Comparison of ENCODE assay signal across 3 cellular contexts in the genomic region with DNA sequence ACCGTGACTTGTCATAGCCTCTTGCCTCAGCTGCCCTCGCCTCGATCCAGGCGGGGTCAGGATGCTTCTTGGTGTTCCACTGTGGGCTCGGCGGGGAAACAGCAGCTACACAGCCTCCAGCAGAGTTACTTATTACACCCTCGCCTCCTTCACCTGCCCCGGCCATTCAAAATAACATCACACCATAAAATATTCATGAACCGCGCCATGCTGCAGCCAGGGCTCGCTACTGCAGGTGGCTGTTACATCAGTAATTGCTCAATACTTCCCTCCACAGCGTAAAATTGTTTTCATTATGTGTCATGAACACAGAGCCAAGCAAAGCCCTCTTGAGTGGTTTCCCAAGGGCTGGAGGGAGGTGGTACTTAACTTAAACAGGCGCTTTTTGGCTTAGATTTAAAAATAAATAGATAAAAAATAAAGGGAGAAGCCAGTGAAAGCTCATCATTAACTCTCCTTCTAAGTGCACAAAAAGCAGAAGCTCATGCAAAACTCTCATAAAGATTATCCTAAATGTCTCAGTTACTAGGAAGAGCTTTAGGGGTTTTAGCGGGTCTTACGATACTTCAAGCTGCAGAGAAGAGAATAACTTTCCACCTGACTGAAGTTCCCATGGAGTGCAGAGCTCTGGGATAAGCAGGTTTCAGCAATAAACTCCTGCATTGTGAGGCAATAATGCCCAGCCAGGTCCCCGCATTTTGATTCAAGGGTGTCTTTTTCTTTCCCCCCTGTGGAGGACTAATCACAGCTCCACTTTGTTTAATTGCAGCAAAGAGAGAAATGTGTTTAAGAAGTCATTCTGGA.
TF ChIP-seq lines count a peak whose summit lies in the region.

No MANE protein-coding gene starts in this region.

TF ChIP-seq in GM23338, 12 proteins besides CTCF, POLR2A, EP300 and RAD21 (continues in another document):
- TF ChIP-seq, protein P1, sequence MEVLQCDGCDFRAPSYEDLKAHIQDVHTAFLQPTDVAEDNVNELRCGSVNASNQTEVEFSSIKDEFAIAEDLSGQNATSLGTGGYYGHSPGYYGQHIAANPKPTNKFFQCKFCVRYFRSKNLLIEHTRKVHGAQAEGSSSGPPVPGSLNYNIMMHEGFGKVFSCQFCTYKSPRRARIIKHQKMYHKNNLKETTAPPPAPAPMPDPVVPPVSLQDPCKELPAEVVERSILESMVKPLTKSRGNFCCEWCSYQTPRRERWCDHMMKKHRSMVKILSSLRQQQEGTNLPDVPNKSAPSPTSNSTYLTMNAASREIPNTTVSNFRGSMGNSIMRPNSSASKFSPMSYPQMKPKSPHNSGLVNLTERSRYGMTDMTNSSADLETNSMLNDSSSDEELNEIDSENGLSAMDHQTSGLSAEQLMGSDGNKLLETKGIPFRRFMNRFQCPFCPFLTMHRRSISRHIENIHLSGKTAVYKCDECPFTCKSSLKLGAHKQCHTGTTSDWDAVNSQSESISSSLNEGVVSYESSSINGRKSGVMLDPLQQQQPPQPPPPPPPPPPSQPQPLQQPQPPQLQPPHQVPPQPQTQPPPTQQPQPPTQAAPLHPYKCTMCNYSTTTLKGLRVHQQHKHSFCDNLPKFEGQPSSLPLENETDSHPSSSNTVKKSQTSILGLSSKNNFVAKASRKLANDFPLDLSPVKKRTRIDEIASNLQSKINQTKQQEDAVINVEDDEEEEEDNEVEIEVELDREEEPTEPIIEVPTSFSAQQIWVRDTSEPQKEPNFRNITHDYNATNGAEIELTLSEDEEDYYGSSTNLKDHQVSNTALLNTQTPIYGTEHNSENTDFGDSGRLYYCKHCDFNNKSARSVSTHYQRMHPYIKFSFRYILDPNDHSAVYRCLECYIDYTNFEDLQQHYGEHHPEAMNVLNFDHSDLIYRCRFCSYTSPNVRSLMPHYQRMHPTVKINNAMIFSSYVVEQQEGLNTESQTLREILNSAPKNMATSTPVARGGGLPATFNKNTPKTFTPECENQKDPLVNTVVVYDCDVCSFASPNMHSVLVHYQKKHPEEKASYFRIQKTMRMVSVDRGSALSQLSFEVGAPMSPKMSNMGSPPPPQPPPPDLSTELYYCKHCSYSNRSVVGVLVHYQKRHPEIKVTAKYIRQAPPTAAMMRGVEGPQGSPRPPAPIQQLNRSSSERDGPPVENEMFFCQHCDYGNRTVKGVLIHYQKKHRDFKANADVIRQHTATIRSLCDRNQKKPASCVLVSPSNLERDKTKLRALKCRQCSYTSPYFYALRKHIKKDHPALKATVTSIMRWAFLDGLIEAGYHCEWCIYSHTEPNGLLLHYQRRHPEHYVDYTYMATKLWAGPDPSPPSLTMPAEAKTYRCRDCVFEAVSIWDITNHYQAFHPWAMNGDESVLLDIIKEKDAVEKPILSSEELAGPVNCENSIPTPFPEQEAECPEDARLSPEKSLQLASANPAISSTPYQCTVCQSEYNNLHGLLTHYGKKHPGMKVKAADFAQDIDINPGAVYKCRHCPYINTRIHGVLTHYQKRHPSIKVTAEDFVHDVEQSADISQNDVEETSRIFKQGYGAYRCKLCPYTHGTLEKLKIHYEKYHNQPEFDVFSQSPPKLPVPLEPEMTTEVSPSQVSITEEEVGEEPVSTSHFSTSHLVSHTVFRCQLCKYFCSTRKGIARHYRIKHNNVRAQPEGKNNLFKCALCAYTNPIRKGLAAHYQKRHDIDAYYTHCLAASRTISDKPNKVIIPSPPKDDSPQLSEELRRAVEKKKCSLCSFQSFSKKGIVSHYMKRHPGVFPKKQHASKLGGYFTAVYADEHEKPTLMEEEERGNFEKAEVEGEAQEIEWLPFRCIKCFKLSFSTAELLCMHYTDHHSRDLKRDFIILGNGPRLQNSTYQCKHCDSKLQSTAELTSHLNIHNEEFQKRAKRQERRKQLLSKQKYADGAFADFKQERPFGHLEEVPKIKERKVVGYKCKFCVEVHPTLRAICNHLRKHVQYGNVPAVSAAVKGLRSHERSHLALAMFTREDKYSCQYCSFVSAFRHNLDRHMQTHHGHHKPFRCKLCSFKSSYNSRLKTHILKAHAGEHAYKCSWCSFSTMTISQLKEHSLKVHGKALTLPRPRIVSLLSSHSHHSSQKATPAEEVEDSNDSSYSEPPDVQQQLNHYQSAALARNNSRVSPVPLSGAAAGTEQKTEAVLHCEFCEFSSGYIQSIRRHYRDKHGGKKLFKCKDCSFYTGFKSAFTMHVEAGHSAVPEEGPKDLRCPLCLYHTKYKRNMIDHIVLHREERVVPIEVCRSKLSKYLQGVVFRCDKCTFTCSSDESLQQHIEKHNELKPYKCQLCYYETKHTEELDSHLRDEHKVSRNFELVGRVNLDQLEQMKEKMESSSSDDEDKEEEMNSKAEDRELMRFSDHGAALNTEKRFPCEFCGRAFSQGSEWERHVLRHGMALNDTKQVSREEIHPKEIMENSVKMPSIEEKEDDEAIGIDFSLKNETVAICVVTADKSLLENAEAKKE (CRISPR knock-in tag; IDR thresholded peaks at IDR 0.05), result no peak
- TF ChIP-seq EZH2phosphoT487 (IDR thresholded peaks at IDR 0.05; ENCODE audit: unreplicated experiment) (no peak), JUNB (IDR thresholded peaks at IDR 0.05; ENCODE audit: unreplicated experiment) (no peak), CREB1 (CRISPR knock-in tag; IDR thresholded peaks at IDR 0.05; ENCODE audit: low read depth) (no peak)

TF ChIP-seq in GM12878, 131 proteins besides CTCF, POLR2A, EP300 and RAD21:
- TF ChIP-seq FOXK2 (IDR thresholded peaks at IDR 0.05), result no peak

TF ChIP-seq in SK-N-SH, 30 proteins besides CTCF, POLR2A, EP300 and RAD21:
- TF ChIP-seq, protein P2, sequence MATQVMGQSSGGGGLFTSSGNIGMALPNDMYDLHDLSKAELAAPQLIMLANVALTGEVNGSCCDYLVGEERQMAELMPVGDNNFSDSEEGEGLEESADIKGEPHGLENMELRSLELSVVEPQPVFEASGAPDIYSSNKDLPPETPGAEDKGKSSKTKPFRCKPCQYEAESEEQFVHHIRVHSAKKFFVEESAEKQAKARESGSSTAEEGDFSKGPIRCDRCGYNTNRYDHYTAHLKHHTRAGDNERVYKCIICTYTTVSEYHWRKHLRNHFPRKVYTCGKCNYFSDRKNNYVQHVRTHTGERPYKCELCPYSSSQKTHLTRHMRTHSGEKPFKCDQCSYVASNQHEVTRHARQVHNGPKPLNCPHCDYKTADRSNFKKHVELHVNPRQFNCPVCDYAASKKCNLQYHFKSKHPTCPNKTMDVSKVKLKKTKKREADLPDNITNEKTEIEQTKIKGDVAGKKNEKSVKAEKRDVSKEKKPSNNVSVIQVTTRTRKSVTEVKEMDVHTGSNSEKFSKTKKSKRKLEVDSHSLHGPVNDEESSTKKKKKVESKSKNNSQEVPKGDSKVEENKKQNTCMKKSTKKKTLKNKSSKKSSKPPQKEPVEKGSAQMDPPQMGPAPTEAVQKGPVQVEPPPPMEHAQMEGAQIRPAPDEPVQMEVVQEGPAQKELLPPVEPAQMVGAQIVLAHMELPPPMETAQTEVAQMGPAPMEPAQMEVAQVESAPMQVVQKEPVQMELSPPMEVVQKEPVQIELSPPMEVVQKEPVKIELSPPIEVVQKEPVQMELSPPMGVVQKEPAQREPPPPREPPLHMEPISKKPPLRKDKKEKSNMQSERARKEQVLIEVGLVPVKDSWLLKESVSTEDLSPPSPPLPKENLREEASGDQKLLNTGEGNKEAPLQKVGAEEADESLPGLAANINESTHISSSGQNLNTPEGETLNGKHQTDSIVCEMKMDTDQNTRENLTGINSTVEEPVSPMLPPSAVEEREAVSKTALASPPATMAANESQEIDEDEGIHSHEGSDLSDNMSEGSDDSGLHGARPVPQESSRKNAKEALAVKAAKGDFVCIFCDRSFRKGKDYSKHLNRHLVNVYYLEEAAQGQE (IDR thresholded peaks at IDR 0.05; ENCODE audit: low read depth, low read length), result no peak
- TF ChIP-seq, protein P3, sequence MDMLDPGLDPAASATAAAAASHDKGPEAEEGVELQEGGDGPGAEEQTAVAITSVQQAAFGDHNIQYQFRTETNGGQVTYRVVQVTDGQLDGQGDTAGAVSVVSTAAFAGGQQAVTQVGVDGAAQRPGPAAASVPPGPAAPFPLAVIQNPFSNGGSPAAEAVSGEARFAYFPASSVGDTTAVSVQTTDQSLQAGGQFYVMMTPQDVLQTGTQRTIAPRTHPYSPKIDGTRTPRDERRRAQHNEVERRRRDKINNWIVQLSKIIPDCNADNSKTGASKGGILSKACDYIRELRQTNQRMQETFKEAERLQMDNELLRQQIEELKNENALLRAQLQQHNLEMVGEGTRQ (IDR thresholded peaks at IDR 0.05; ENCODE audit: borderline replicate concordance, low read depth, low read length), result no peak
- TF ChIP-seq TEAD4 (IDR thresholded peaks at IDR 0.05; ENCODE audit: borderline replicate concordance, insufficient read depth) (no peak), MXI1 (IDR thresholded peaks at IDR 0.05; ENCODE audit: low read depth, low read length) (no peak), FOXJ3 (CRISPR knock-in tag; IDR thresholded peaks at IDR 0.05) (no peak), CHD2 (IDR thresholded peaks at IDR 0.05; ENCODE audit: low read length, partially characterized antibody) (no peak), FOXM1 (IDR thresholded peaks at IDR 0.05; ENCODE audit: low read depth) (no peak), POLR2AphosphoS5 (IDR thresholded peaks at IDR 0.05; ENCODE audit: low read depth, low read length) (no peak), EZH2phosphoT487 (IDR thresholded peaks at IDR 0.05; ENCODE audit: borderline replicate concordance, low read depth) (no peak), NFIC (IDR thresholded peaks at IDR 0.05; ENCODE audit: borderline replicate concordance) (no peak), YY1 (IDR thresholded peaks at IDR 0.05; ENCODE audit: low read depth) (no peak), ELF1 (IDR thresholded peaks at IDR 0.05) (no peak), GABPA (IDR thresholded peaks at IDR 0.05; ENCODE audit: low read depth) (no peak), NRF1 (IDR thresholded peaks at IDR 0.05; ENCODE audit: low read depth, low read length) (no peak)
- TF ChIP-seq, protein P4, sequence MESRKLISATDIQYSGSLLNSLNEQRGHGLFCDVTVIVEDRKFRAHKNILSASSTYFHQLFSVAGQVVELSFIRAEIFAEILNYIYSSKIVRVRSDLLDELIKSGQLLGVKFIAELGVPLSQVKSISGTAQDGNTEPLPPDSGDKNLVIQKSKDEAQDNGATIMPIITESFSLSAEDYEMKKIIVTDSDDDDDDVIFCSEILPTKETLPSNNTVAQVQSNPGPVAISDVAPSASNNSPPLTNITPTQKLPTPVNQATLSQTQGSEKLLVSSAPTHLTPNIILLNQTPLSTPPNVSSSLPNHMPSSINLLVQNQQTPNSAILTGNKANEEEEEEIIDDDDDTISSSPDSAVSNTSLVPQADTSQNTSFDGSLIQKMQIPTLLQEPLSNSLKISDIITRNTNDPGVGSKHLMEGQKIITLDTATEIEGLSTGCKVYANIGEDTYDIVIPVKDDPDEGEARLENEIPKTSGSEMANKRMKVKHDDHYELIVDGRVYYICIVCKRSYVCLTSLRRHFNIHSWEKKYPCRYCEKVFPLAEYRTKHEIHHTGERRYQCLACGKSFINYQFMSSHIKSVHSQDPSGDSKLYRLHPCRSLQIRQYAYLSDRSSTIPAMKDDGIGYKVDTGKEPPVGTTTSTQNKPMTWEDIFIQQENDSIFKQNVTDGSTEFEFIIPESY (IDR thresholded peaks at IDR 0.05; ENCODE audit: borderline replicate concordance, low read depth), result no peak
- TF ChIP-seq, protein P5, sequence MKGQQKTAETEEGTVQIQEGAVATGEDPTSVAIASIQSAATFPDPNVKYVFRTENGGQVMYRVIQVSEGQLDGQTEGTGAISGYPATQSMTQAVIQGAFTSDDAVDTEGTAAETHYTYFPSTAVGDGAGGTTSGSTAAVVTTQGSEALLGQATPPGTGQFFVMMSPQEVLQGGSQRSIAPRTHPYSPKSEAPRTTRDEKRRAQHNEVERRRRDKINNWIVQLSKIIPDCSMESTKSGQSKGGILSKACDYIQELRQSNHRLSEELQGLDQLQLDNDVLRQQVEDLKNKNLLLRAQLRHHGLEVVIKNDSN (IDR thresholded peaks at IDR 0.05; ENCODE audit: borderline replicate concordance, low read depth), result no peak
TF ChIP-seq in SK-N-SH: peak in this region for 0.
